12 cellular contexts compared by ENCODE assay signal in genomic region chr12:120467439-120467838, GRCh38. TPM values are rescaled to one million over a fixed set of nuclear protein-coding genes. Genes with fewer than 3 reads are reported as not detected.
DNase-seq lines count a peak whose midpoint lies in the region; ATAC-seq and TF ChIP-seq lines count a peak whose summit lies in the region.
"Had no signal": no experiment of that assay in that cellular context is flagged by ENCODE, and none has a peak within 500 bp of the region (broad histone marks: within the 10 kb centered on the region; RNA-seq: fewer than 3 reads in every experiment).

No MANE protein-coding gene starts in this region.

- no peaks in the 10 kb centered on the region for H3K27me3 ChIP-seq in Panc1 (ENCODE audit: control insufficient read depth, insufficient read depth, low read length)
- H3K27me3 ChIP-seq: heart right ventricle, left lung had no signal

- POLR2A ChIA-PET in Panc1 (lab: Charles Lee): no interaction called here

- H3K9me3 ChIP-seq in Panc1 (ENCODE audit: control insufficient read depth, insufficient read depth, low read depth, low read length): no peaks in the 10 kb centered on the region
- H3K9me3 ChIP-seq: heart right ventricle, left lung had no signal

- peaks cover 28% of the 10 kb centered on the region; the same call in 1 of the 2 replicates for H3K4me1 ChIP-seq in Panc1 (ENCODE audit: control insufficient read depth, insufficient read depth, low read length)

- no peaks in the 10 kb centered on the region for H3K27me3 Mint-ChIP-seq in activated naive CD4-positive, alpha-beta T cell treated with anti-CD3 and anti-CD28 coated beads, Interleukin-2, amount 10 ng/mL, durations not matched to agents 7 days and 5 days

- ATAC-seq in Panc1 (no peak), GM19452 (IDR thresholded peaks at IDR 0.05; ENCODE audit: unreplicated experiment) (no peak), HG02678 (IDR thresholded peaks at IDR 0.05; ENCODE audit: unreplicated experiment) (no peak)
- no peak for ATAC-seq in stimulated activated effector memory CD8-positive, alpha-beta T cell treated with anti-CD3 and anti-CD28 coated beads, Interleukin-12 subunit alpha, Interleukin-12 subunit beta, amount 100 ng/mL, for 72 hours
- ATAC-seq: heart right ventricle, left lung had no signal

- H3K36me3 Mint-ChIP-seq in activated naive CD4-positive, alpha-beta T cell treated with anti-CD3 and anti-CD28 coated beads, Interleukin-2, amount 10 ng/mL, durations not matched to agents 7 days and 5 days: peaks cover 43% of the 10 kb centered on the region
- H3K36me3 Mint-ChIP-seq in stimulated activated effector memory CD8-positive, alpha-beta T cell treated with anti-CD3 and anti-CD28 coated beads, Interleukin-12 subunit alpha, Interleukin-12 subunit beta, amount 100 ng/mL, for 72 hours: peaks cover 74% of the 10 kb centered on the region

- no peak overlapping the region for H3K27ac Mint-ChIP-seq in activated naive CD4-positive, alpha-beta T cell treated with anti-CD3 and anti-CD28 coated beads, Interleukin-2, amount 10 ng/mL, durations not matched to agents 7 days and 5 days
- peak overlapping the region; percentile 93 for H3K27ac Mint-ChIP-seq in stimulated activated effector memory CD8-positive, alpha-beta T cell treated with anti-CD3 and anti-CD28 coated beads, Interleukin-12 subunit alpha, Interleukin-12 subunit beta, amount 100 ng/mL, for 72 hours

- BruUV-seq in Panc1 (replicated peaks; lab: Mats Ljungman, UMichigan): no TSS peak

- peaks cover 39% of the 10 kb centered on the region for H3K4me1 Mint-ChIP-seq in activated naive CD4-positive, alpha-beta T cell treated with anti-CD3 and anti-CD28 coated beads, Interleukin-2, amount 10 ng/mL, durations not matched to agents 7 days and 5 days
- peaks cover 52% of the 10 kb centered on the region for H3K4me1 Mint-ChIP-seq in stimulated activated effector memory CD8-positive, alpha-beta T cell treated with anti-CD3 and anti-CD28 coated beads, Interleukin-12 subunit alpha, Interleukin-12 subunit beta, amount 100 ng/mL, for 72 hours

- TF ChIP-seq CTCF in Panc1 (IDR thresholded peaks at IDR 0.05) (no peak), fibroblast of villous mesenchyme (IDR thresholded peaks at IDR 0.05; ENCODE audit: insufficient read depth, low read depth, low read length) (no peak)

- H3K36me3 ChIP-seq in Panc1 (ENCODE audit: control insufficient read depth, insufficient read depth, low read length): peaks cover 40% of the 10 kb centered on the region

- no peaks in the 10 kb centered on the region for H3K9me3 Mint-ChIP-seq in activated naive CD4-positive, alpha-beta T cell treated with anti-CD3 and anti-CD28 coated beads, Interleukin-2, amount 10 ng/mL, durations not matched to agents 7 days and 5 days
- H3K9me3 Mint-ChIP-seq in stimulated activated effector memory CD8-positive, alpha-beta T cell treated with anti-CD3 and anti-CD28 coated beads, Interleukin-12 subunit alpha, Interleukin-12 subunit beta, amount 100 ng/mL, for 72 hours: no peaks in the 10 kb centered on the region

- in situ Hi-C loops in Panc1 (cut with HindIII; ENCODE audit: low pct_unique_long_range_greater_than_20kb, low sequenced_read_pairs): no loop called here

- intact Hi-C loops in Panc1 (cut with micrococcal nuclease; ENCODE audit: unreplicated experiment): no loop called here

- peak overlapping the region; percentile 93 for H3K4me3 Mint-ChIP-seq in activated naive CD4-positive, alpha-beta T cell treated with anti-CD3 and anti-CD28 coated beads, Interleukin-2, amount 10 ng/mL, durations not matched to agents 7 days and 5 days
- H3K4me3 Mint-ChIP-seq in stimulated activated effector memory CD8-positive, alpha-beta T cell treated with anti-CD3 and anti-CD28 coated beads, Interleukin-12 subunit alpha, Interleukin-12 subunit beta, amount 100 ng/mL, for 72 hours: peak overlapping the region; percentile 86

- CTCF ChIA-PET in activated naive CD4-positive, alpha-beta T cell treated with anti-CD3 and anti-CD28 coated beads, Interleukin-2, amount 10 ng/mL, durations not matched to agents 7 days and 5 days (lab: Charles Lee): interaction anchor here (0.7 to 2.8 kb wide), 5 partner anchors 8 to 28 kb away, joined by 3 to 14 read pairs (median 11); no protein-coding TSS in a partner anchor
- CTCF ChIA-PET in Panc1 (lab: Charles Lee): interaction anchor here (1.3 kb wide), 1 partner anchor 14 kb away, joined by 4 read pairs; no protein-coding TSS in a partner anchor

- H3K27ac ChIP-seq in Panc1 (ENCODE audit: low read length): peak overlapping the region; percentile 88; the same call in 1 of the 2 replicates

- no peak for DNase-seq in activated naive CD4-positive, alpha-beta T cell treated with anti-CD3 and anti-CD28 coated beads, Interleukin-2, amount 10 ng/mL, durations not matched to agents 7 days and 5 days
- DNase-seq in activated naive CD4-positive, alpha-beta T cell treated with Interleukin-2 at 50 U/mL for 16 hours: no peak
- DNase-seq in Panc1 (ENCODE audit: low read depth, low spot score): no peak
- DNase-seq in fibroblast of villous mesenchyme (ENCODE audit: low read depth): no peak
- no peak for DNase-seq in stimulated activated effector memory CD8-positive, alpha-beta T cell treated with anti-CD3 and anti-CD28 coated beads, Interleukin-12 subunit alpha, Interleukin-12 subunit beta, amount 100 ng/mL, for 72 hours (ENCODE audit: low spot score in 2 of 2)
- no peak for DNase-seq in occipital lobe (lab: John Stamatoyannopoulos, UW)
- DNase-seq: caudate nucleus, heart right ventricle, left lung, NCI-H2171 had no signal

- H3K4me3 ChIP-seq in Panc1 (ENCODE audit: low read depth in 2 of 2, low read length in 2 of 2) (no peak overlapping the region), fibroblast of villous mesenchyme (ENCODE audit: low read depth, low read length) (peak overlapping the region; percentile 3)

RNA-seq across cellular contexts. Expression of gene SRSF9, which starts 2.1 kb away (rescaled TPM):
- total RNA-seq in Panc1 (2021; ENCODE audit: unreplicated experiment) (269 TPM), fibroblast of villous mesenchyme (148 and 192 TPM in 2 replicates), occipital lobe (87.8 TPM)
- 491 TPM for polyA plus RNA-seq in Panc1 (2012; ENCODE audit: insufficient read length)

RNA-seq across cellular contexts. Expression of gene GATC, which starts 21.2 kb away (rescaled TPM):
- total RNA-seq in Panc1 (2021; ENCODE audit: unreplicated experiment): 34.7 TPM
- 10.4 TPM for polyA plus RNA-seq in Panc1 (2012; ENCODE audit: insufficient read length)
- total RNA-seq in fibroblast of villous mesenchyme: 13.5 and 20.7 TPM in 2 replicates
- 27.6 TPM for total RNA-seq in occipital lobe

RNA-seq across cellular contexts. Expression of gene TRIAP1, which starts 21.3 kb away (rescaled TPM):
- total RNA-seq in Panc1 (2021; ENCODE audit: unreplicated experiment) (23.9 TPM), fibroblast of villous mesenchyme (18.7 and 30.7 TPM in 2 replicates), occipital lobe (10.0 TPM)
- 20.6 TPM for polyA plus RNA-seq in Panc1 (2012; ENCODE audit: insufficient read length)

RNA-seq across cellular contexts. Expression of gene DYNLL1, which starts 28.5 kb away (rescaled TPM):
- total RNA-seq in Panc1 (2021; ENCODE audit: unreplicated experiment) (482 TPM), fibroblast of villous mesenchyme (206 and 280 TPM in 2 replicates), occipital lobe (252 TPM)
- 526 TPM for polyA plus RNA-seq in Panc1 (2012; ENCODE audit: insufficient read length)

RNA-seq across cellular contexts. Expression of gene COX6A1, which starts 29.5 kb away (rescaled TPM):
- total RNA-seq in Panc1 (2021; ENCODE audit: unreplicated experiment) (557 TPM), fibroblast of villous mesenchyme (215 and 306 TPM in 2 replicates), occipital lobe (367 TPM)
- 681 TPM for polyA plus RNA-seq in Panc1 (2012; ENCODE audit: insufficient read length)
